In genomic region chr1:148452845-148453244, GRCh38 we compare ENCODE assay signal across 12 cellular contexts. TPM values are rescaled to one million over a fixed set of nuclear protein-coding genes. Genes with fewer than 3 reads are reported as not detected.
DNase-seq lines count a peak whose midpoint lies in the region; ATAC-seq and TF ChIP-seq lines count a peak whose summit lies in the region.
"Not testable (repeated sequence)": the region's sequence is repeated elsewhere in the genome, so short reads cannot be mapped to it uniquely, and the experiment has no call there.
"Had no signal": no experiment of that assay in that cellular context is flagged by ENCODE, and none has a peak within 500 bp of the region (broad histone marks: within the 10 kb centered on the region; RNA-seq: fewer than 3 reads in every experiment).

No MANE protein-coding gene starts in this region.

- not testable (repeated sequence) for ATAC-seq in CD8-positive, alpha-beta T cell

- H3K27ac Mint-ChIP-seq in CD8-positive, alpha-beta T cell, result peak overlapping the region; percentile 82
- H3K27ac Mint-ChIP-seq in activated naive CD8-positive, alpha-beta T cell treated with anti-CD3 and anti-CD28 coated beads for 36 hours, result peak overlapping the region; percentile 45
- peak overlapping the region; percentile 90 for H3K27ac Mint-ChIP-seq in chondrocyte (ENCODE audit: unreplicated experiment)
- H3K27ac Mint-ChIP-seq in stimulated activated naive CD8-positive, alpha-beta T cell treated with anti-CD3 and anti-CD28 coated beads, Interleukin-15, Interleukin-2, amounts not matched to agents 100 ng/mL and 50 ng/mL, for 24 hours, result peak overlapping the region; percentile 31

- H3K27me3 Mint-ChIP-seq in CD8-positive, alpha-beta T cell (ENCODE audit: low read depth); activated naive CD8-positive, alpha-beta T cell treated with anti-CD3 and anti-CD28 coated beads for 36 hours; chondrocyte (ENCODE audit: low read depth); stimulated activated naive CD8-positive, alpha-beta T cell treated with anti-CD3 and anti-CD28 coated beads, Interleukin-15, Interleukin-2, amounts not matched to agents 100 ng/mL and 50 ng/mL, for 24 hours: not testable (repeated sequence)

- POLR2A ChIA-PET in CD8-positive, alpha-beta T cell (lab: Charles Lee), result not testable (repeated sequence)

- H3K4me1 Mint-ChIP-seq in CD8-positive, alpha-beta T cell (ENCODE audit: low read depth), result peaks cover 13% of the 10 kb centered on the region
- not testable (repeated sequence) for H3K4me1 Mint-ChIP-seq in activated naive CD8-positive, alpha-beta T cell treated with anti-CD3 and anti-CD28 coated beads for 36 hours
- peaks cover 11% of the 10 kb centered on the region for H3K4me1 Mint-ChIP-seq in chondrocyte (ENCODE audit: low read depth)
- H3K4me1 Mint-ChIP-seq in stimulated activated naive CD8-positive, alpha-beta T cell treated with anti-CD3 and anti-CD28 coated beads, Interleukin-15, Interleukin-2, amounts not matched to agents 100 ng/mL and 50 ng/mL, for 24 hours (ENCODE audit: low read depth), result peaks cover 15% of the 10 kb centered on the region

- H3K4me3 ChIP-seq in CD8-positive, alpha-beta T cell (ENCODE audit: low read depth, low read length); MG63; SJSA1: not testable (repeated sequence)

- H3K9me3 ChIP-seq in CD8-positive, alpha-beta T cell (ENCODE audit: low read length); MG63; SJSA1 (replicated peaks): not testable (repeated sequence)

- not testable (repeated sequence) for H3K4me3 Mint-ChIP-seq in CD8-positive, alpha-beta T cell; activated naive CD8-positive, alpha-beta T cell treated with anti-CD3 and anti-CD28 coated beads for 36 hours; stimulated activated naive CD8-positive, alpha-beta T cell treated with anti-CD3 and anti-CD28 coated beads, Interleukin-15, Interleukin-2, amounts not matched to agents 100 ng/mL and 50 ng/mL, for 24 hours
- peak overlapping the region; percentile 19 for H3K4me3 Mint-ChIP-seq in chondrocyte (ENCODE audit: unreplicated experiment)

- not testable (repeated sequence) for H3K27ac ChIP-seq in CD8-positive, alpha-beta T cell (ENCODE audit: low read depth, low read length); SJSA1

- H3K36me3 ChIP-seq in CD8-positive, alpha-beta T cell (ENCODE audit: insufficient read depth, low read length); MG63; SJSA1: not testable (repeated sequence)

- TF ChIP-seq CTCF in CD8-positive, alpha-beta T cell (IDR thresholded peaks at IDR 0.05); chondrocyte (IDR thresholded peaks at IDR 0.05): not testable (repeated sequence)

- H3K4me1 ChIP-seq in CD8-positive, alpha-beta T cell (ENCODE audit: insufficient read depth, low read length); SJSA1 (replicated peaks): not testable (repeated sequence)

- intact Hi-C loops in CD8-positive, alpha-beta T cell (cut with DNase I, micrococcal nuclease), result not testable (repeated sequence)

- not testable (repeated sequence) for H3K9me3 Mint-ChIP-seq in CD8-positive, alpha-beta T cell; activated naive CD8-positive, alpha-beta T cell treated with anti-CD3 and anti-CD28 coated beads for 36 hours; chondrocyte (ENCODE audit: low read depth); stimulated activated naive CD8-positive, alpha-beta T cell treated with anti-CD3 and anti-CD28 coated beads, Interleukin-15, Interleukin-2, amounts not matched to agents 100 ng/mL and 50 ng/mL, for 24 hours

- not testable (repeated sequence) for H3K27me3 ChIP-seq in CD8-positive, alpha-beta T cell (ENCODE audit: insufficient read depth, low read length); MG63; SJSA1 (replicated peaks)

- CTCF ChIA-PET in CD8-positive, alpha-beta T cell (lab: Charles Lee), result not testable (repeated sequence)

- H3K36me3 Mint-ChIP-seq in CD8-positive, alpha-beta T cell; activated naive CD8-positive, alpha-beta T cell treated with anti-CD3 and anti-CD28 coated beads for 36 hours; chondrocyte (ENCODE audit: low read depth); stimulated activated naive CD8-positive, alpha-beta T cell treated with anti-CD3 and anti-CD28 coated beads, Interleukin-15, Interleukin-2, amounts not matched to agents 100 ng/mL and 50 ng/mL, for 24 hours (ENCODE audit: low read depth): not testable (repeated sequence)

- not testable (repeated sequence) for DNase-seq in CD8-positive, alpha-beta T cell; activated naive CD8-positive, alpha-beta T cell treated with anti-CD3 and anti-CD28 coated beads for 36 hours; chondrocyte (ENCODE audit: low spot score)
- DNase-seq in HCEC 1CT, result peak; percentile 40
- peak; percentile 83 for DNase-seq in MG63
- peak; percentile 14 to 53 for DNase-seq in SJSA1 (ENCODE audit: low read depth in 1 of 2, low spot score in 2 of 2)
- peak; percentile 0 for DNase-seq in kidney tubule cell (ENCODE audit: low spot score)

RNA-seq across cellular contexts. Expression of gene PPIAL4G, which starts 30.3 kb away (rescaled TPM):
- under 1 TPM; 0.11 to 0.25 TPM for total RNA-seq in CD8-positive, alpha-beta T cell
- total RNA-seq in MG63 (2014; rRNA removed; shearing (Covaris generic); ENCODE audit: low replicate concordance), result not detected in 2 replicates
- total RNA-seq in SJSA1 (2014; rRNA removed; shearing (Covaris generic)), result not detected in 2 replicates
- total RNA-seq in activated naive CD8-positive, alpha-beta T cell treated with anti-CD3 and anti-CD28 coated beads for 36 hours, result not detected
- not detected in 3 replicates for total RNA-seq in chondrocyte
- total RNA-seq: H9, NCI-H460, PC-9, Right ventricle myocardium inferior had no signal

Comparison
In these comparisons a context has a peak if more than half of its experiments do, and no peak if none do; other contexts are left out.
1. H3K27ac Mint-ChIP-seq: peak in every context shown above with its lines; median percentile 90 in chondrocyte; 82 in CD8-positive, alpha-beta T cell; 45 in activated naive CD8-positive, alpha-beta T cell treated with anti-CD3 and anti-CD28 coated beads for 36 hours; 31 in stimulated activated naive CD8-positive, alpha-beta T cell treated with anti-CD3 and anti-CD28 coated beads, Interleukin-15, Interleukin-2, amounts not matched to agents 100 ng/mL and 50 ng/mL, for 24 hours.